In the genomic region with DNA sequence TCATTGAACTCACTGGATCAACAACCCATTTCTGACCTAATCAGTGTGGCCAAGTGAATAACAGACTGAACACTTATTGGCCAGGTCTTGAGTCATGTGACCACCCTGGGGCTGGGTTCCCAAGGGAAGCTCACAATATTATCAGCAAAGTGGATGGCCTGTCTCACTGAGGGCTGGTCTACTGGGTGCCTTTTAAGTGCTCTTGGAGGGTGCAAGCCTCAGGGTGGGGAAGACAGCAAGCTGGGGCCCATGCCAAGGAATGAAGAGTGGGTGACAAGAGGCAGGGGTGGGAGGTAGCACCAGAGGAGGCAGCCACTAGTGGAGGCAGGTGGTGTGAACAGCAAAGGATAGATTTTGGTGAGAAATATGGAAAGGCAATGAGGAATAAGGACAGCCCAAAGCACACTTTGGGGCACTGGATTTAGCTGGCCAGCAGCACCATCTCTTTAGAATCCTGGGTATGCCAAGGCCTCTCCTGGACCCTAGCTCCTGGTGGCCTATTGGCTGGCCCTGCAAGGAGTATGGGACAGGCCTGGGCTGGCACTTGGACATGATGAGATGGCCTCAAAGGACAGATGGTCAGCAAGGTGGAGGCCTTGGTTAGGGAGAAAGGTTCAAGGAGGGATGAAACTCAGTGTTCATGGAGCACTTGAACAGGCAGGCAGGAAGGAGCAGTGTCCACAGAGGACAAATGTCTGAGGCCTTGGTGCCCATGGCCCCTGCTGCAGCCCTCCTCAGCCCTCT, we compare ENCODE assay signal across 9 cellular contexts. TPM values are rescaled to one million over a fixed set of nuclear protein-coding genes. Genes with fewer than 3 reads are reported as not detected.
DNase-seq lines count a peak whose midpoint lies in the region; ATAC-seq and TF ChIP-seq lines count a peak whose summit lies in the region.
"Had no signal": no experiment of that assay in that cellular context is flagged by ENCODE, and none has a peak within 500 bp of the region (broad histone marks: within the 10 kb centered on the region; RNA-seq: fewer than 3 reads in every experiment).

No MANE protein-coding gene starts in this region.

- no peak for ATAC-seq in effector memory CD8-positive, alpha-beta T cell (replicated peaks)
- ATAC-seq in GM18505 (IDR thresholded peaks at IDR 0.05; ENCODE audit: unreplicated experiment): no peak
- ATAC-seq in GM21786 (IDR thresholded peaks at IDR 0.05; ENCODE audit: unreplicated experiment): no peak
- no peak for ATAC-seq in HG03469 (IDR thresholded peaks at IDR 0.05; ENCODE audit: unreplicated experiment)

- DNase-seq in NCI-H1436 (lab: John Stamatoyannopoulos, UW) (peak; percentile 29), NCI-H1436 treated with DMSO at 0.1 percent for 48 hours (lab: John Stamatoyannopoulos, UW) (no peak), NCI-H82 (lab: John Stamatoyannopoulos, UW) (peak; percentile 62), progenitor cell of endocrine pancreas (ENCODE audit: low spot score, unreplicated experiment) (no peak)
- DNase-seq in effector memory CD8-positive, alpha-beta T cell: peak in 1 of 3 experiments; percentile 8
- DNase-seq: activated CD4-positive, CD25-positive, alpha-beta regulatory T cell treated with anti-CD3 and anti-CD28 coated beads, Interleukin-2, amount 50 U/mL, for 72 hours had no signal

- no peaks in the 10 kb centered on the region for H3K9me3 Mint-ChIP-seq in effector memory CD8-positive, alpha-beta T cell
- H3K9me3 Mint-ChIP-seq in progenitor cell of endocrine pancreas (ENCODE audit: low read depth): no peaks in the 10 kb centered on the region

- H3K4me1 Mint-ChIP-seq in effector memory CD8-positive, alpha-beta T cell (ENCODE audit: low read depth in 2 of 2): peaks cover 25 to 33% of the 10 kb centered on the region in 2 donors
- H3K4me1 Mint-ChIP-seq in progenitor cell of endocrine pancreas (ENCODE audit: low read depth): peaks cover 6% of the 10 kb centered on the region

- H3K27me3 Mint-ChIP-seq in effector memory CD8-positive, alpha-beta T cell: no peaks in the 10 kb centered on the region
- no peaks in the 10 kb centered on the region for H3K27me3 Mint-ChIP-seq in progenitor cell of endocrine pancreas

- H3K27ac Mint-ChIP-seq in effector memory CD8-positive, alpha-beta T cell: peak overlapping the region; percentile 42 to 96
- peak overlapping the region; percentile 59 for H3K27ac Mint-ChIP-seq in progenitor cell of endocrine pancreas

- no peak for TF ChIP-seq POLR2A in GM18505 (IDR thresholded peaks at IDR 0.05; ENCODE audit: borderline replicate concordance, extremely low read depth, insufficient read depth, insufficient read length)

- TF ChIP-seq CTCF in progenitor cell of endocrine pancreas (IDR thresholded peaks at IDR 0.05; ENCODE audit: unreplicated experiment): no peak

- peaks cover 39% of the 10 kb centered on the region for H3K36me3 Mint-ChIP-seq in effector memory CD8-positive, alpha-beta T cell (ENCODE audit: insufficient read depth)
- H3K36me3 Mint-ChIP-seq in progenitor cell of endocrine pancreas (ENCODE audit: insufficient read depth): no peaks in the 10 kb centered on the region

- H3K4me3 Mint-ChIP-seq in effector memory CD8-positive, alpha-beta T cell: peak overlapping the region; percentile 94 to 97
- H3K4me3 Mint-ChIP-seq in progenitor cell of endocrine pancreas (ENCODE audit: low read depth): no peak overlapping the region

RNA-seq across cellular contexts. Expression of gene HMCES, which starts 34.2 kb away (rescaled TPM):
- 35.3 TPM in 2 replicates for total RNA-seq in progenitor cell of endocrine pancreas

Comparison
In these comparisons a context has a peak if more than half of its experiments do, and no peak if none do; other contexts are left out.
1. DNase-seq: peak in NCI-H1436 (single experiment) and NCI-H82 (single experiment); none in NCI-H1436 treated with DMSO at 0.1 percent for 48 hours (single experiment) and progenitor cell of endocrine pancreas (single experiment).